Comparison of ENCODE assay signal across 32 cellular contexts in genomic region chr12:106687652-106688051, GRCh38.
DNase-seq lines count a peak whose midpoint lies in the region; ATAC-seq, FAIRE-seq and TF ChIP-seq lines count a peak whose summit lies in the region.
"Had no signal": no experiment of that assay in that cellular context is flagged by ENCODE, and none has a peak within 500 bp of the region (broad histone marks: within the 10 kb centered on the region; RNA-seq: fewer than 3 reads in every experiment).

No MANE protein-coding gene starts in this region.

- peak; percentile 95 for ATAC-seq in left colon
- peak; percentile 47 for ATAC-seq in mucosa of descending colon
- no peak for ATAC-seq in GM18505 (IDR thresholded peaks at IDR 0.05; ENCODE audit: unreplicated experiment)
- ATAC-seq in GM18517 (IDR thresholded peaks at IDR 0.05; ENCODE audit: unreplicated experiment) = no peak
- ATAC-seq: A549; CD8-positive, alpha-beta T cell had no signal

- no peak overlapping the region for H3K27ac ChIP-seq in small intestine (ENCODE audit: low read depth in 1 of 2, low read length in 1 of 2)
- H3K27ac ChIP-seq: 22Rv1; A549; BLaER1; BLaER1 treated with 17β-estradiol and CSF1 and Interleukin-3, amounts not matched to agents 10 nM and 100 nM; C4-2B had no signal

- DNase-seq in left colon = no peak
- no peak for DNase-seq in mucosa of descending colon
- peak; percentile 24 for DNase-seq in small intestine
- DNase-seq in stimulated activated CD4-positive, alpha-beta T cell treated with anti-CD3 and anti-CD28 coated beads, Interleukin-15, amount 100 ng/mL, for 24 hours = no peak
- DNase-seq: 8988T; ACHN; AML-193; BE2C; Caco-2; Calu3; CD4-positive, alpha-beta memory T cell; CD4-positive, alpha-beta T cell; CD4-positive, CD25-positive, alpha-beta regulatory T cell; CD8-positive, alpha-beta memory T cell; CD8-positive, alpha-beta T cell; COR-L47; DMS 273 treated with DMSO at 0.1 percent for 48 hours; DMS153; DMS53; DMS79; DMS79 treated with DMSO at 0.1 percent for 48 hours; DND-41; EL had no signal

- TF ChIP-seq CTCF in mucosa of descending colon (IDR thresholded peaks at IDR 0.05) = no peak

- no peaks in the 10 kb centered on the region for H3K27me3 ChIP-seq in small intestine (ENCODE audit: control insufficient read depth in 2 of 2, insufficient read depth in 2 of 2, low read length in 2 of 2)
- H3K27me3 ChIP-seq: BE2C; BLaER1; BLaER1 treated with 17β-estradiol and CSF1 and Interleukin-3, amounts not matched to agents 10 nM and 100 nM had no signal

- H3K4me3 ChIP-seq in mucosa of descending colon (no peak overlapping the region), small intestine (ENCODE audit: low read depth in 1 of 2, low read length in 2 of 2) (no peak overlapping the region)
- H3K4me3 ChIP-seq: A549; BLaER1; BLaER1 treated with 17β-estradiol and CSF1 and Interleukin-3, amounts not matched to agents 10 nM and 100 nM had no signal

- no peaks in the 10 kb centered on the region for H3K9me3 ChIP-seq in mucosa of descending colon
- H3K9me3 ChIP-seq in small intestine (ENCODE audit: control insufficient read depth, low read depth) = peaks cover 2% of the 10 kb centered on the region
- H3K9me3 ChIP-seq: BE2C; BLaER1; BLaER1 treated with 17β-estradiol and CSF1 and Interleukin-3, amounts not matched to agents 10 nM and 100 nM; Caco-2 had no signal

- H3K4me1 ChIP-seq in mucosa of descending colon (ENCODE audit: low read depth) (no peaks in the 10 kb centered on the region), small intestine (ENCODE audit: control insufficient read depth in 2 of 2, insufficient read depth in 1 of 2, low read depth in 1 of 2, low read length in 1 of 2) (no peaks in the 10 kb centered on the region)
- H3K4me1 ChIP-seq: A549; BE2C; BLaER1; BLaER1 treated with 17β-estradiol and CSF1 and Interleukin-3, amounts not matched to agents 10 nM and 100 nM; Caco-2 had no signal

- no peak for TF ChIP-seq POLR2A in GM18505 (IDR thresholded peaks at IDR 0.05; ENCODE audit: borderline replicate concordance, extremely low read depth, insufficient read depth, insufficient read length)

- no peak for FAIRE-seq in small intestine (lab: Jason Lieb, UNC)
- FAIRE-seq: A204.1, A549, D721Med had no signal

- H3K36me3 ChIP-seq in mucosa of descending colon (ENCODE audit: low read depth) = no peaks in the 10 kb centered on the region
- no peaks in the 10 kb centered on the region for H3K36me3 ChIP-seq in small intestine (ENCODE audit: control insufficient read depth in 2 of 2, insufficient read depth in 2 of 2, low read length in 2 of 2)
- H3K36me3 ChIP-seq: BE2C; BLaER1; BLaER1 treated with 17β-estradiol and CSF1 and Interleukin-3, amounts not matched to agents 10 nM and 100 nM had no signal

- intact Hi-C loops in left colon (cut with DNase I, micrococcal nuclease) (no loop called here), mucosa of descending colon (cut with DNase I, micrococcal nuclease) (no loop called here)

Comparison
In these comparisons a context has a peak if more than half of its experiments do, and no peak if none do; other contexts are left out.
1. ATAC-seq: peak in left colon (single experiment) and mucosa of descending colon (single experiment); none in GM18505 (single experiment) and GM18517 (single experiment).